ENCODE assay signal across 14 cellular contexts in genomic region chr1:240947438-240948224, GRCh38.
DNase-seq lines count a peak whose midpoint lies in the region; ATAC-seq and TF ChIP-seq lines count a peak whose summit lies in the region.
"Had no signal": no experiment of that assay in that cellular context is flagged by ENCODE, and none has a peak within 500 bp of the region (broad histone marks: within the 10 kb centered on the region; RNA-seq: fewer than 3 reads in every experiment).

No MANE protein-coding gene starts in this region.

- no peaks in the 10 kb centered on the region for H3K9me3 ChIP-seq in DND-41 (ENCODE audit: insufficient read depth, low read length, severe bottlenecking)
- H3K9me3 ChIP-seq in HEK293 (ENCODE audit: control insufficient read depth, insufficient read depth, low read depth, low read length) = no peaks in the 10 kb centered on the region
- H3K9me3 ChIP-seq: BE2C, HAP-1 had no signal

- CTCF ChIA-PET in HEK293 (lab: Yijun Ruan, JAX) = interaction anchor here (0.5 to 3.6 kb wide), 22 partner anchors 10 to 933 kb away, joined by 3 to 26 read pairs (median 4); no protein-coding TSS in a partner anchor

- H3K4me1 ChIP-seq in DND-41 (ENCODE audit: insufficient read depth, low read length) = no peaks in the 10 kb centered on the region
- no peaks in the 10 kb centered on the region for H3K4me1 ChIP-seq in HEK293 (ENCODE audit: control insufficient read depth, insufficient read depth, low read length)
- H3K4me1 ChIP-seq: BE2C, HAP-1 had no signal

- H2AFZ ChIP-seq in DND-41 (ENCODE audit: low read depth, low read length) = no peak overlapping the region
- H2AFZ ChIP-seq: PC-9 had no signal

- no peaks in the 10 kb centered on the region for H3K27me3 ChIP-seq in DND-41 (ENCODE audit: insufficient read depth, low read length, poor library complexity)
- H3K27me3 ChIP-seq: BE2C had no signal

- H3K4me3 ChIP-seq in DND-41 (ENCODE audit: low read depth in 1 of 2, low read length in 2 of 2) (no peak overlapping the region), HEK293 (ENCODE audit: low read depth, low read length) (no peak overlapping the region)
- H3K4me3 ChIP-seq: HAP-1, PC-9 had no signal

- H4K20me1 ChIP-seq in DND-41 (ENCODE audit: insufficient read depth, low read length) = no peaks in the 10 kb centered on the region

- H3K27ac ChIP-seq in DND-41 (ENCODE audit: low read length) (no peak overlapping the region), HEK293 (ENCODE audit: extremely low read depth, low read depth, low read length) (no peak overlapping the region)
- H3K27ac ChIP-seq: PC-9 had no signal

- H3K79me2 ChIP-seq in DND-41 (ENCODE audit: insufficient read depth, low read length) = no peaks in the 10 kb centered on the region

- peak; percentile 50; the same call in 1 of the 3 replicates for ATAC-seq in DND-41 (ENCODE audit: insufficient read depth, low read depth)
- ATAC-seq in HG02885 (IDR thresholded peaks at IDR 0.05; ENCODE audit: poor library complexity, unreplicated experiment) = no peak

- DNase-seq in DND-41 = no peak
- DNase-seq in OCI-M1 (lab: John Stamatoyannopoulos, UW) = peak; percentile 21
- DNase-seq in iris pigment epithelial cell (ENCODE audit: low read depth) = peak; percentile 6
- DNase-seq in iPS-NIHi7 (ENCODE audit: extremely low spot score) = no peak
- no peak for DNase-seq in amygdala (lab: John Stamatoyannopoulos, UW)
- DNase-seq: CD8-positive, alpha-beta memory T cell; DMS79; GF-D8; NCI-H1105 had no signal

- H3K9ac ChIP-seq in DND-41 (ENCODE audit: low read depth, low read length) = no peak overlapping the region

- POLR2A ChIA-PET in HEK293 (lab: Yijun Ruan, JAX) = no interaction called here

- H3K36me3 ChIP-seq in DND-41 (ENCODE audit: insufficient read depth, low read length) (no peaks in the 10 kb centered on the region), HEK293 (ENCODE audit: control insufficient read depth in 2 of 2, insufficient read depth in 1 of 2, low read length in 2 of 2) (no peaks in the 10 kb centered on the region)
- H3K36me3 ChIP-seq: BE2C, HAP-1 had no signal

- H3K4me2 ChIP-seq in DND-41 (ENCODE audit: insufficient read depth, low read length) = no peak overlapping the region
- H3K4me2 ChIP-seq: PC-9 had no signal

- TF ChIP-seq CTCF in DND-41 (IDR thresholded peaks at IDR 0.05; ENCODE audit: borderline replicate concordance, extremely low read depth, low read length, poor library complexity, severe bottlenecking) (no peak), HEK293 (tag by site-specific recombination; IDR thresholded peaks at IDR 0.05) (no peak)

TF ChIP-seq in HEK293, 187 proteins besides CTCF, POLR2A, EP300 and RAD21:
- no peak for TF ChIP-seq ZNF701 (tag by site-specific recombination; IDR thresholded peaks at IDR 0.05)
- TF ChIP-seq EGR2 (tag by site-specific recombination; IDR thresholded peaks at IDR 0.05; ENCODE audit: low read depth) = peak; percentile 79
- peak; percentile 49 for TF ChIP-seq ZFHX2 (tag by site-specific recombination; conservative IDR thresholded peaks at IDR 0.05)
- no peak for TF ChIP-seq ZNF398 (tag by site-specific recombination; IDR thresholded peaks at IDR 0.05)

Comparison
In these comparisons a context has a peak if more than half of its experiments do, and no peak if none do; other contexts are left out.
1. DNase-seq: peak in OCI-M1 (single experiment) and iris pigment epithelial cell (single experiment); none in DND-41 (single experiment), iPS-NIHi7 (single experiment) and amygdala (0 of 56).